Comparison of ENCODE assay signal across 7 cellular contexts in genomic region chr2:190627881-190628412, GRCh38. TPM values are rescaled to one million over a fixed set of nuclear protein-coding genes. Genes with fewer than 3 reads are reported as not detected.
DNase-seq lines count a peak whose midpoint lies in the region; FAIRE-seq and TF ChIP-seq lines count a peak whose summit lies in the region.

No MANE protein-coding gene starts in this region.

- CTCF ChIA-PET in HEK293 (lab: Yijun Ruan, JAX): interaction anchor here (0.6 kb wide), 1 partner anchor 521 kb away, joined by 4 read pairs; no protein-coding TSS in a partner anchor

- no peak; the same call in 1 of the 2 replicates for TF ChIP-seq POLR2A in GM12892 (IDR thresholded peaks at IDR 0.05; ENCODE audit: low read depth, low read length)

- H3K4me3 ChIP-seq in HEK293 (ENCODE audit: low read depth, low read length) (0 out of 2 replicates have a peak overlapping the region, but pooled peaks have one; percentile 9), skin epidermis (peak overlapping the region; percentile 19 to 42 (median 32))

- FAIRE-seq in GM12892 (lab: Jason Lieb, UNC): peak; percentile 79

- TF ChIP-seq CTCF in HEK293 (tag by site-specific recombination; IDR thresholded peaks at IDR 0.05): no peak

- no peaks in the 10 kb centered on the region for H3K4me1 ChIP-seq in HEK293 (ENCODE audit: control insufficient read depth, insufficient read depth, low read length)

- no peaks in the 10 kb centered on the region for H3K9me3 ChIP-seq in HEK293 (ENCODE audit: control insufficient read depth, insufficient read depth, low read depth, low read length)

- POLR2A ChIA-PET in HEK293 (lab: Yijun Ruan, JAX): no interaction called here

- DNase-seq in GM12892 (ENCODE audit: insufficient read length) (peak; percentile 27), NCI-H2171 (lab: John Stamatoyannopoulos, UW) (peak; percentile 58), amygdala (lab: John Stamatoyannopoulos, UW) (peak in 44 of 56 donors; percentile 2 to 69 (median 39)), hippocampal formation (lab: John Stamatoyannopoulos, UW) (peak; percentile 44 to 52), kidney glomerular epithelial cell (lab: John Stamatoyannopoulos, UW) (no peak)

- H3K27ac ChIP-seq in HEK293 (ENCODE audit: extremely low read depth, low read depth, low read length): no peak overlapping the region
- peak overlapping the region in 19 of 21 experiments; percentile 15 to 82 (median 66) for H3K27ac ChIP-seq in skin epidermis

- H3K36me3 ChIP-seq in HEK293 (ENCODE audit: control insufficient read depth in 2 of 2, insufficient read depth in 1 of 2, low read length in 2 of 2): no peaks in the 10 kb centered on the region

TF ChIP-seq in HEK293, 187 proteins besides CTCF, POLR2A, EP300 and RAD21:
- TF ChIP-seq GLIS2 (tag by site-specific recombination; IDR thresholded peaks at IDR 0.05) (0 out of 2 replicates have a peak, but pooled peaks have one; percentile 37), ZNF239 (tag by site-specific recombination; IDR thresholded peaks at IDR 0.05) (no peak), ZIC2 (tag by site-specific recombination; IDR thresholded peaks at IDR 0.05) (peak; percentile 31; the same call in 1 of the 2 replicates), EGR2 (tag by site-specific recombination; IDR thresholded peaks at IDR 0.05; ENCODE audit: low read depth) (peak; percentile 50), ZNF341 (tag by site-specific recombination; IDR thresholded peaks at IDR 0.05; ENCODE audit: low read depth) (peak; percentile 75), GLIS1 (tag by site-specific recombination; IDR thresholded peaks at IDR 0.05) (peak; percentile 68), SCRT2 (tag by site-specific recombination; IDR thresholded peaks at IDR 0.05) (peak; percentile 41; the same call in 1 of the 2 replicates), ZNF112 (tag by site-specific recombination; IDR thresholded peaks at IDR 0.05) (no peak), ZFHX2 (tag by site-specific recombination; conservative IDR thresholded peaks at IDR 0.05) (peak; percentile 65), ZSCAN23 (tag by site-specific recombination; IDR thresholded peaks at IDR 0.05) (no peak)
- TF ChIP-seq, protein P1, sequence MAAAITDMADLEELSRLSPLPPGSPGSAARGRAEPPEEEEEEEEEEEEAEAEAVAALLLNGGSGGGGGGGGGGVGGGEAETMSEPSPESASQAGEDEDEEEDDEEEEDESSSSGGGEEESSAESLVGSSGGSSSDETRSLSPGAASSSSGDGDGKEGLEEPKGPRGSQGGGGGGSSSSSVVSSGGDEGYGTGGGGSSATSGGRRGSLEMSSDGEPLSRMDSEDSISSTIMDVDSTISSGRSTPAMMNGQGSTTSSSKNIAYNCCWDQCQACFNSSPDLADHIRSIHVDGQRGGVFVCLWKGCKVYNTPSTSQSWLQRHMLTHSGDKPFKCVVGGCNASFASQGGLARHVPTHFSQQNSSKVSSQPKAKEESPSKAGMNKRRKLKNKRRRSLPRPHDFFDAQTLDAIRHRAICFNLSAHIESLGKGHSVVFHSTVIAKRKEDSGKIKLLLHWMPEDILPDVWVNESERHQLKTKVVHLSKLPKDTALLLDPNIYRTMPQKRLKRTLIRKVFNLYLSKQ (tag by site-specific recombination; IDR thresholded peaks at IDR 0.05; ENCODE audit: borderline replicate concordance): no peak

RNA-seq across cellular contexts. Expression of gene NAB1, which starts 20.9 kb away (rescaled TPM):
- polyA plus RNA-seq in GM12892 (2012; ENCODE audit: missing spikeins): 24.8 TPM
